19 cellular contexts compared by ENCODE assay signal in genomic region chr9:125276771-125277170, GRCh38.
"Had no signal": no experiment of that assay in that cellular context is flagged by ENCODE, and none has a peak within 500 bp of the region (broad histone marks: within the 10 kb centered on the region; RNA-seq: fewer than 3 reads in every experiment).

No MANE protein-coding gene starts in this region.

- H3K9me3 ChIP-seq: esophagus muscularis mucosa, gastrocnemius medialis, heart right ventricle, left lung, lower lobe of right lung had no signal

- DNase-seq: dermis blood vessel endothelial cell; dorsolateral prefrontal cortex; effector CD4-positive, alpha-beta T cell; effector memory CD4-positive, alpha-beta T cell; foreskin fibroblast; foreskin melanocyte; gastrocnemius medialis; glutamatergic neuron; head of caudate nucleus; heart right ventricle; hippocampal formation; left cardiac atrium; left lung; left ventricle myocardium superior; lower lobe of right lung; mesendoderm; midbrain had no signal

- ATAC-seq: gastrocnemius medialis, heart right ventricle, left cardiac atrium, left lung, left ventricle myocardium superior, lower lobe of right lung had no signal

- H3K27ac ChIP-seq: coronary artery, dorsolateral prefrontal cortex, esophagus muscularis mucosa, gastrocnemius medialis, heart right ventricle, left lung, lower lobe of right lung had no signal

- H3K27me3 ChIP-seq: dorsolateral prefrontal cortex, esophagus muscularis mucosa, gastrocnemius medialis, heart right ventricle, left lung had no signal

- H3K36me3 ChIP-seq: gastrocnemius medialis, lower lobe of right lung had no signal

- H3K4me3 ChIP-seq: coronary artery, dorsolateral prefrontal cortex, esophagus muscularis mucosa, gastrocnemius medialis, heart right ventricle, left lung, lower lobe of right lung had no signal
